In genomic region chr4:24473309-24473721, GRCh38 we compare ENCODE assay signal across 8 cellular contexts.
DNase-seq lines count a peak whose midpoint lies in the region; ATAC-seq and TF ChIP-seq lines count a peak whose summit lies in the region.

No MANE protein-coding gene starts in this region.

- peak; percentile 6 for DNase-seq in activated naive CD4-positive, alpha-beta T cell treated with anti-CD3 and anti-CD28 coated beads for 36 hours
- no peak for DNase-seq in activated naive CD4-positive, alpha-beta T cell (lab: John Stamatoyannopoulos, UW)
- peak; percentile 16 for DNase-seq in NCI-H526 treated with DMSO at 0.1 percent for 48 hours (lab: John Stamatoyannopoulos, UW)
- peak; percentile 30 for DNase-seq in MCF 10A (ENCODE audit: unreplicated experiment)
- DNase-seq in islet precursor cell = peak; percentile 57
- DNase-seq in stimulated activated naive B cell treated with anti-CD40 and anti-IgM and Interleukin-4, amounts not matched to agents 10 μg/mL and 1 μg/mL and 100 μg/mL, for 72 hours = no peak
- no peak for DNase-seq in effector CD8-positive, alpha-beta T cell (lab: John Stamatoyannopoulos, UW)

- peaks cover 64% of the 10 kb centered on the region for H3K27me3 Mint-ChIP-seq in activated naive CD4-positive, alpha-beta T cell treated with anti-CD3 and anti-CD28 coated beads for 36 hours (ENCODE audit: low read depth)
- H3K27me3 Mint-ChIP-seq in MCF 10A (ENCODE audit: insufficient read depth, unreplicated experiment) = peaks cover 33% of the 10 kb centered on the region
- H3K27me3 Mint-ChIP-seq in stimulated activated naive B cell treated with anti-CD40 and anti-IgM and Interleukin-4, amounts not matched to agents 10 μg/mL and 1 μg/mL and 100 μg/mL, for 72 hours = peaks cover 86 to 90% of the 10 kb centered on the region in 2 donors

- no peaks in the 10 kb centered on the region for H3K36me3 Mint-ChIP-seq in activated naive CD4-positive, alpha-beta T cell treated with anti-CD3 and anti-CD28 coated beads for 36 hours (ENCODE audit: low read depth)
- no peaks in the 10 kb centered on the region for H3K36me3 Mint-ChIP-seq in MCF 10A (ENCODE audit: insufficient read depth, unreplicated experiment)
- no peaks in the 10 kb centered on the region for H3K36me3 Mint-ChIP-seq in stimulated activated naive B cell treated with anti-CD40 and anti-IgM and Interleukin-4, amounts not matched to agents 10 μg/mL and 1 μg/mL and 100 μg/mL, for 72 hours

- CTCF ChIA-PET in activated naive CD4-positive, alpha-beta T cell treated with anti-CD3 and anti-CD28 coated beads for 36 hours (lab: Charles Lee) = interaction anchor here (0.7 kb wide), 1 partner anchor 12 kb away, joined by 3 read pairs; no protein-coding TSS in a partner anchor
- CTCF ChIA-PET in MCF 10A (lab: Yijun Ruan, JAX) = interaction anchor here (0.5 to 1.3 kb wide), 9 partner anchors 11 to 1081 kb away, joined by 3 to 5 read pairs (median 3); no protein-coding TSS in a partner anchor

- peak overlapping the region; percentile 78 for H3K4me3 Mint-ChIP-seq in activated naive CD4-positive, alpha-beta T cell treated with anti-CD3 and anti-CD28 coated beads for 36 hours
- H3K4me3 Mint-ChIP-seq in MCF 10A (ENCODE audit: unreplicated experiment) = peak overlapping the region; percentile 82
- H3K4me3 Mint-ChIP-seq in stimulated activated naive B cell treated with anti-CD40 and anti-IgM and Interleukin-4, amounts not matched to agents 10 μg/mL and 1 μg/mL and 100 μg/mL, for 72 hours = peak overlapping the region; percentile 88 to 93

- no TSS peak for BruUV-seq in MCF 10A (replicated peaks; lab: Mats Ljungman, UMichigan)

- H3K9me3 Mint-ChIP-seq in activated naive CD4-positive, alpha-beta T cell treated with anti-CD3 and anti-CD28 coated beads for 36 hours = no peaks in the 10 kb centered on the region
- H3K9me3 Mint-ChIP-seq in MCF 10A (ENCODE audit: unreplicated experiment) = no peaks in the 10 kb centered on the region
- H3K9me3 Mint-ChIP-seq in stimulated activated naive B cell treated with anti-CD40 and anti-IgM and Interleukin-4, amounts not matched to agents 10 μg/mL and 1 μg/mL and 100 μg/mL, for 72 hours = peaks cover 0 to 1% of the 10 kb centered on the region in 2 donors

- H3K4me1 Mint-ChIP-seq in activated naive CD4-positive, alpha-beta T cell treated with anti-CD3 and anti-CD28 coated beads for 36 hours (ENCODE audit: low read depth) = peaks cover 28% of the 10 kb centered on the region
- H3K4me1 Mint-ChIP-seq in MCF 10A (ENCODE audit: insufficient read depth, unreplicated experiment) = peaks cover 19% of the 10 kb centered on the region
- H3K4me1 Mint-ChIP-seq in stimulated activated naive B cell treated with anti-CD40 and anti-IgM and Interleukin-4, amounts not matched to agents 10 μg/mL and 1 μg/mL and 100 μg/mL, for 72 hours = peaks cover 24 to 41% of the 10 kb centered on the region in 2 donors

- H3K27ac Mint-ChIP-seq in activated naive CD4-positive, alpha-beta T cell treated with anti-CD3 and anti-CD28 coated beads for 36 hours = no peak overlapping the region
- no peak overlapping the region for H3K27ac Mint-ChIP-seq in MCF 10A (ENCODE audit: low read depth, unreplicated experiment)
- H3K27ac Mint-ChIP-seq in stimulated activated naive B cell treated with anti-CD40 and anti-IgM and Interleukin-4, amounts not matched to agents 10 μg/mL and 1 μg/mL and 100 μg/mL, for 72 hours = peak overlapping the region; percentile 88

- POLR2A ChIA-PET in MCF 10A (lab: Yijun Ruan, JAX) = interaction anchor here (0.6 to 1.1 kb wide), 3 partner anchors 124 to 585 kb away, joined by 3 to 5 read pairs (median 3); no protein-coding TSS in a partner anchor

- no peak for ATAC-seq in stimulated activated naive B cell treated with anti-CD40 and anti-IgM and Interleukin-4, amounts not matched to agents 10 μg/mL and 1 μg/mL and 100 μg/mL, for 72 hours (replicated peaks)
- no peak for ATAC-seq in GM19463 (IDR thresholded peaks at IDR 0.05; ENCODE audit: unreplicated experiment)

- intact Hi-C loops in activated naive CD4-positive, alpha-beta T cell treated with anti-CD3 and anti-CD28 coated beads for 36 hours (cut with micrococcal nuclease) = loop anchor here (5.0 kb wide), 3 partner anchors 214 to 1141 kb away; partner anchors contain the start of gene ZCCHC4
- intact Hi-C loops in MCF 10A (cut with micrococcal nuclease) = no loop called here

- no peak for TF ChIP-seq CTCF in MCF 10A (IDR thresholded peaks at IDR 0.05; ENCODE audit: unreplicated experiment)

Comparison
In these comparisons a context has a peak if more than half of its experiments do, and no peak if none do; other contexts are left out.
1. DNase-seq: peak in activated naive CD4-positive, alpha-beta T cell treated with anti-CD3 and anti-CD28 coated beads for 36 hours (single experiment), NCI-H526 treated with DMSO at 0.1 percent for 48 hours (single experiment), MCF 10A (single experiment) and islet precursor cell (single experiment); none in activated naive CD4-positive, alpha-beta T cell (0 of 4), stimulated activated naive B cell treated with anti-CD40 and anti-IgM and Interleukin-4, amounts not matched to agents 10 μg/mL and 1 μg/mL and 100 μg/mL, for 72 hours (single experiment) and effector CD8-positive, alpha-beta T cell (single experiment).
2. Peak in every context shown above with its lines, with median percentiles within 50 percentile points of each other: H3K4me3 Mint-ChIP-seq.